In genomic region chr18:59477849-59478248, GRCh38 we compare ENCODE assay signal across 8 cellular contexts.
"Had no signal": no experiment of that assay in that cellular context is flagged by ENCODE, and none has a peak within 500 bp of the region (broad histone marks: within the 10 kb centered on the region; RNA-seq: fewer than 3 reads in every experiment).

No MANE protein-coding gene starts in this region.

- ATAC-seq: GM12878 had no signal

- H3K4me3 ChIP-seq: GM12878 had no signal

- FAIRE-seq: G401.6, GM12878, GM12891, GM12892, GM18507, GM19239 had no signal

- DNase-seq: GDM1, GF-D8 had no signal
